In genomic region chr16:71172808-71173207, GRCh38 we compare ENCODE assay signal across 22 cellular contexts. TPM values are rescaled to one million over a fixed set of nuclear protein-coding genes. Genes with fewer than 3 reads are reported as not detected.
"Had no signal": no experiment of that assay in that cellular context is flagged by ENCODE, and none has a peak within 500 bp of the region (broad histone marks: within the 10 kb centered on the region; RNA-seq: fewer than 3 reads in every experiment).

No MANE protein-coding gene starts in this region.

- FAIRE-seq: frontal cortex had no signal

- H3K27ac Mint-ChIP-seq: effector memory CD8-positive, alpha-beta T cell; immature natural killer cell; mesothelial cell of epicardium; naive B cell; natural killer cell treated with Interleukin-12 subunit alpha and Interleukin-12 subunit beta and Interleukin-15 and Interleukin-18, amount 100 ng/mL, for 72 hours; progenitor cell of endocrine pancreas; stimulated activated memory B cell treated with anti-CD40 and anti-IgM and Interleukin-4, amounts not matched to agents 10 μg/mL and 1 μg/mL and 100 μg/mL, for 72 hours had no signal

- DNase-seq: cortex of kidney; effector memory CD8-positive, alpha-beta T cell; hypothalamus; immature natural killer cell; islet precursor cell; kidney glomerular epithelial cell; mesenchymal stem cell; mucosa of descending colon; naive B cell; sigmoid colon; stimulated activated CD4-positive, alpha-beta T cell treated with anti-CD3 and anti-CD28 coated beads, Interleukin-2, amount 100 ng/mL, for 24 hours; stimulated activated CD4-positive, alpha-beta T cell treated with anti-CD3 and anti-CD28 coated beads, Interleukin-4, amount 100 ng/mL, for 4 hours; stimulated activated naive CD8-positive, alpha-beta T cell treated with anti-CD3 and anti-CD28 coated beads, Interleukin-15, Interleukin-2, amounts not matched to agents 100 U/mL and 50 U/mL, for 24 hours had no signal

- H3K4me1 Mint-ChIP-seq: immature natural killer cell; mesothelial cell of epicardium; naive B cell; neural crest cell; stimulated activated memory B cell treated with anti-CD40 and anti-IgM and Interleukin-4, amounts not matched to agents 10 μg/mL and 1 μg/mL and 100 μg/mL, for 72 hours had no signal

- H3K4me3 Mint-ChIP-seq: effector memory CD8-positive, alpha-beta T cell; immature natural killer cell; mesothelial cell of epicardium; naive B cell; natural killer cell treated with Interleukin-12 subunit alpha and Interleukin-12 subunit beta and Interleukin-15 and Interleukin-18, amount 100 ng/mL, for 72 hours; neural crest cell; stimulated activated memory B cell treated with anti-CD40 and anti-IgM and Interleukin-4, amounts not matched to agents 10 μg/mL and 1 μg/mL and 100 μg/mL, for 72 hours had no signal

- H3K9me3 Mint-ChIP-seq: immature natural killer cell; mesothelial cell of epicardium; natural killer cell treated with Interleukin-12 subunit alpha and Interleukin-12 subunit beta and Interleukin-15 and Interleukin-18, amount 100 ng/mL, for 72 hours had no signal

- H3K36me3 Mint-ChIP-seq: immature natural killer cell; mesothelial cell of epicardium; naive B cell; natural killer cell treated with Interleukin-12 subunit alpha and Interleukin-12 subunit beta and Interleukin-15 and Interleukin-18, amount 100 ng/mL, for 72 hours; stimulated activated memory B cell treated with anti-CD40 and anti-IgM and Interleukin-4, amounts not matched to agents 10 μg/mL and 1 μg/mL and 100 μg/mL, for 72 hours had no signal

- H3K27me3 Mint-ChIP-seq: progenitor cell of endocrine pancreas had no signal

RNA-seq across cellular contexts. Expression of gene HYDIN, which starts 57.7 kb away (rescaled TPM):
- total RNA-seq: dermis microvascular lymphatic vessel endothelial cell; lung microvascular endothelial cell; natural killer cell treated with Interleukin-12 subunit alpha and Interleukin-12 subunit beta and Interleukin-15 and Interleukin-18, amount 100 ng/mL, for 72 hours; vagina had no signal
